Comparison of ENCODE assay signal across 9 cellular contexts in genomic region chr5:170278611-170279500, GRCh38. TPM values are rescaled to one million over a fixed set of nuclear protein-coding genes. Genes with fewer than 3 reads are reported as not detected.
DNase-seq lines count a peak whose midpoint lies in the region; ATAC-seq and TF ChIP-seq lines count a peak whose summit lies in the region.
"Had no signal": no experiment of that assay in that cellular context is flagged by ENCODE, and none has a peak within 500 bp of the region (broad histone marks: within the 10 kb centered on the region; RNA-seq: fewer than 3 reads in every experiment).

No MANE protein-coding gene starts in this region.

- peak overlapping the region; percentile 20 to 76 (median 73) for H3K27ac ChIP-seq in Peyer's patch
- H3K27ac ChIP-seq in thymus (ENCODE audit: low read depth): peak overlapping the region; percentile 91

- H3K4me1 ChIP-seq in Peyer's patch (peaks cover 0 to 28% (median 19%) of the 10 kb centered on the region in 4 donors), thymus (ENCODE audit: control insufficient read depth, insufficient read depth, low read length) (peaks cover 34% of the 10 kb centered on the region)

- H3K9me3 Mint-ChIP-seq in naive B cell: peaks cover 0 to 8% (median 6%) of the 10 kb centered on the region in 7 donors

- ATAC-seq in GM18511 (IDR thresholded peaks at IDR 0.05; ENCODE audit: unreplicated experiment) (peak; percentile 88), HG02884 (IDR thresholded peaks at IDR 0.05; ENCODE audit: unreplicated experiment) (peak; percentile 89), naive B cell (ENCODE audit: low read depth in 2 of 2) (peak; percentile 88 to 91)

- TF ChIP-seq POLR2A in Peyer's patch (IDR thresholded peaks at IDR 0.05): no peak

- H3K4me3 ChIP-seq in Peyer's patch (no peak overlapping the region), thymus (ENCODE audit: low read length) (peak overlapping the region; percentile 24), MG63 (no peak overlapping the region)

- H3K27me3 ChIP-seq in Peyer's patch (no peaks in the 10 kb centered on the region), thymus (ENCODE audit: control insufficient read depth, insufficient read depth) (no peaks in the 10 kb centered on the region), MG63 (peaks cover 4% of the 10 kb centered on the region)

- H3K27ac Mint-ChIP-seq in naive B cell: peak overlapping the region in 5 of 6 donors; percentile 11 to 92 (median 79)

- WGBS in thymus: 9% methylated on average over 9 of the region's 9 CpGs

- DNase-seq in Peyer's patch (peak in 2 of 3 donors; percentile 88 to 92), naive B cell (peak; percentile 65), hepatic stellate cell (ENCODE audit: low spot score) (no peak), MG63 (no peak)
- peak; percentile 72 for DNase-seq in activated T-helper 9 cell treated with anti-CD3 and anti-CD28 coated beads, Interleukin-2, amount 50 U/mL, for 16 hours (ENCODE audit: low read depth)

- TF ChIP-seq CTCF in Peyer's patch (IDR thresholded peaks at IDR 0.05): no peak

- H3K4me1 Mint-ChIP-seq in naive B cell: peaks cover 56 to 65% (median 57%) of the 10 kb centered on the region in 3 donors

- peaks cover 16 to 19% of the 10 kb centered on the region in 2 donors for H3K36me3 Mint-ChIP-seq in naive B cell

- H3K9me3 ChIP-seq in Peyer's patch (no peaks in the 10 kb centered on the region), thymus (ENCODE audit: control insufficient read depth) (no peaks in the 10 kb centered on the region), MG63 (peaks cover 5% of the 10 kb centered on the region)

- peak overlapping the region in 7 of 8 donors; percentile 63 to 92 (median 84) for H3K4me3 Mint-ChIP-seq in naive B cell

- no peaks in the 10 kb centered on the region for H3K27me3 Mint-ChIP-seq in naive B cell

- H3K36me3 ChIP-seq in Peyer's patch (peaks cover 0 to 7% (median 0%) of the 10 kb centered on the region in 3 donors), thymus (ENCODE audit: control insufficient read depth, insufficient read depth) (peaks cover 25% of the 10 kb centered on the region), MG63 (no peaks in the 10 kb centered on the region)

RNA-seq across cellular contexts. Expression of gene LCP2, which starts 18.7 kb away (rescaled TPM):
- 100 to 1,000 TPM in 1 of 4 donors, 10 to 100 TPM in 3; 27.1 to 139 (median 33.9) TPM for total RNA-seq in Peyer's patch
- 10 to 100 TPM in 2 of 6 donors, 1 to 10 TPM in 4; 2.9 to 28.7 (median 9.5) TPM for polyA plus RNA-seq in naive B cell (ENCODE audit: low read depth in 6 of 6)
- polyA plus RNA-seq in thymus: 131 TPM
- total RNA-seq in MG63 (2014; rRNA removed; shearing (Covaris generic); ENCODE audit: low replicate concordance): not detected in 2 replicates
- total RNA-seq: fibroblast of villous mesenchyme had no signal

RNA-seq across cellular contexts. Expression of gene C5orf58, which starts 46.1 kb away (rescaled TPM):
- not detected for total RNA-seq in Peyer's patch
- polyA plus RNA-seq in naive B cell (ENCODE audit: low read depth in 6 of 6) (not detected), thymus (0.48 TPM)
- total RNA-seq in MG63 (2014; rRNA removed; shearing (Covaris generic); ENCODE audit: low replicate concordance): not detected in 2 replicates
- total RNA-seq: fibroblast of villous mesenchyme had no signal

Comparison
In these comparisons a context has a peak if more than half of its experiments do, and no peak if none do; other contexts are left out.
1. DNase-seq: peak in Peyer's patch (2 of 3), activated T-helper 9 cell treated with anti-CD3 and anti-CD28 coated beads, Interleukin-2, amount 50 U/mL, for 16 hours (single experiment) and naive B cell (single experiment); none in hepatic stellate cell (single experiment) and MG63 (single experiment).
2. RNA of gene LCP2, which starts 18.7 kb away (total RNA-seq): 27.1 to 139 TPM in Peyer's patch; not detected in MG63; every median in the first group is over 10 times any median in the second.
3. Peak in every context shown above with its lines, with median percentiles within 50 percentile points of each other: ATAC-seq.